8 cellular contexts compared by ENCODE assay signal in the genomic region with DNA sequence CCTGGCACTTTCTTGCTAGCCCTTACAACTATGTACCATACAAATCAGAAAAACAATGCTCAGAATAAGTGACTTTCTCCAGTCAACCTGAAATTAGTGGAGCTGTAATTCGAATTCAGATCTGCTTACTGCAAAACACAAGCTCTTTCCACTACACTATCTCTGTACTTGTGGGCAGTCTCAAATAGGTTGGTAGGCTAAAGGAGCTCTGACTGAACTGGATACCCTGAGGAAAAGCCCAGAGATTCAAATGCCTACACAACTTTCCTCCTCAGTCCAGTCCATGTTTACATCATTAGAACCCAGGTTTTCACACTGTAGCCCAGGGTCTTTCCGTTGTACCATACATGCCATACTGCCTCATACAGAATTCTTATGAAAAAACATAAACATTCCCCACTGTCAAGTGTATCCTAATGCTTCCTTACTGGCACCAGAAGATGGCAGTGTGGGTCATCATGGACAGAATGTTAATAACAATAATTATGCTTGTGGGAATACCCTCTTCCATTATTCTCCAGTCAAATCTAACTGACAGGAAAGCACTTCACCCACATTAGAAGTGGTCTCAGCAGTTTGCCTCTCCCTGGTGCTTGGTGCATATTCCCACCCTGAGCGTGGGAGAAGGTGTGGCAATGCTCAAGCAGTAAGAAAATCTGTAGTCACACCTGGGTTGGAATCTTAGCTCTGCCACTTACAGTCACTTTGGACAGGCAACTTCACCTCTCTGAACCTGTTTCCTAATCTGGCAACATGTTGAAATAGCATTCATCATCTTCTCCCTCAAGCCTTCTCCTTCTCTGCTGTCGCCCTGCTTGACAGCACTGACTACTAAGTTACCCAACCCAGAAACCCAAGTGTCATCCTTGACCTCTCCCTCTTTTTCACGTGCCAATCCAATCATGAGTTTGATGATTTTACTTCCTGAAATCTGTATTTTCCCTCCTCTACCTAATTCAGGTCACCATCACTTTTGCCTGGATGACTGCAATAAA. TPM values are rescaled to one million over a fixed set of nuclear protein-coding genes. Genes with fewer than 3 reads are reported as not detected.
DNase-seq lines count a peak whose midpoint lies in the region; ATAC-seq and TF ChIP-seq lines count a peak whose summit lies in the region.

No MANE protein-coding gene starts in this region.

- no peaks in the 10 kb centered on the region for H3K9me2 ChIP-seq in MM.1S (replicated peaks; ENCODE audit: insufficient read depth, low read length)

- no peak overlapping the region for H3K4me3 ChIP-seq in MM.1S (ENCODE audit: low read length)

- no peaks in the 10 kb centered on the region for H3K36me3 ChIP-seq in MM.1S (replicated peaks; ENCODE audit: insufficient read depth, low read length)

- TF ChIP-seq CTCF in MM.1S (IDR thresholded peaks at IDR 0.05; ENCODE audit: low read length), result peak; percentile 74
- peak; percentile 80 for TF ChIP-seq CTCF in RWPE1 (conservative IDR thresholded peaks at IDR 0.05; ENCODE audit: low read depth)

- CTCF ChIA-PET in RWPE1 (lab: Yijun Ruan, JAX), result interaction anchor here (0.6 to 1.7 kb wide), 10 partner anchors 26 to 369 kb away, joined by 3 to 5 read pairs (median 3); no protein-coding TSS in a partner anchor

- H2AFZ ChIP-seq in MM.1S (ENCODE audit: low read length), result no peak overlapping the region

- DNase-seq in SKM-1 treated with dmso at 0.1 percent for 144 hours (lab: John Stamatoyannopoulos, UW; ENCODE audit: unreplicated experiment) (peak; percentile 31), SKM-1 (lab: John Stamatoyannopoulos, UW; ENCODE audit: unreplicated experiment) (no peak), MM.1S (peak; percentile 46), RWPE1 (ENCODE audit: low spot score) (peak; percentile 69), dermis microvascular lymphatic vessel endothelial cell (ENCODE audit: low read depth in 2 of 2) (peak; percentile 77 to 85), memory B cell (ENCODE audit: low spot score in 2 of 2) (peak in 1 of 2 donors; percentile 14), islet precursor cell (no peak)

- H3K4me2 ChIP-seq in MM.1S (ENCODE audit: low read depth, low read length), result no peak overlapping the region

- H3K9me3 ChIP-seq in MM.1S (replicated peaks; ENCODE audit: insufficient read depth, low read length), result no peaks in the 10 kb centered on the region

- H3K36me3 Mint-ChIP-seq in memory B cell, result no peaks in the 10 kb centered on the region

- no peaks in the 10 kb centered on the region for H3F3A ChIP-seq in MM.1S (ENCODE audit: insufficient read depth, low read length)

- POLR2A ChIA-PET in RWPE1 (lab: Yijun Ruan, JAX; ENCODE audit: low non-redundant PET), result interaction anchor here (0.5 to 0.6 kb wide), 2 partner anchors 10 to 224 kb away, joined by 3 to 9 read pairs; no protein-coding TSS in a partner anchor

- H3K9ac ChIP-seq in MM.1S (ENCODE audit: low read length), result no peak overlapping the region

- ATAC-seq in memory B cell (ENCODE audit: low read depth) (peak; percentile 43), HG02763 (IDR thresholded peaks at IDR 0.05; ENCODE audit: unreplicated experiment) (no peak)

- no peaks in the 10 kb centered on the region for H3K9me3 Mint-ChIP-seq in memory B cell

- no peak overlapping the region for H3K27ac Mint-ChIP-seq in memory B cell

- no peaks in the 10 kb centered on the region for H3K4me1 ChIP-seq in MM.1S (ENCODE audit: low read length)

- no peaks in the 10 kb centered on the region for H4K20me1 ChIP-seq in MM.1S (ENCODE audit: insufficient read depth, low read length)

- H3K27me3 Mint-ChIP-seq in memory B cell, result peaks cover 19% of the 10 kb centered on the region

- no peaks in the 10 kb centered on the region for H3K79me2 ChIP-seq in MM.1S (ENCODE audit: low read length)

- no peak overlapping the region for H3K27ac ChIP-seq in MM.1S (ENCODE audit: low read length)
- H3K27ac ChIP-seq in RWPE1, result no peak overlapping the region

- no peaks in the 10 kb centered on the region for H3K4me1 Mint-ChIP-seq in memory B cell

- no peaks in the 10 kb centered on the region for H3K27me3 ChIP-seq in MM.1S (replicated peaks; ENCODE audit: insufficient read depth, low read length)

- H3K4me3 Mint-ChIP-seq in memory B cell, result no peak overlapping the region

RNA-seq across cellular contexts. Expression of gene ZFYVE9, which starts 14.4 kb away (rescaled TPM):
- 21.7 and 30.7 TPM in 2 replicates for total RNA-seq in dermis microvascular lymphatic vessel endothelial cell

Comparison
In these comparisons a context has a peak if more than half of its experiments do, and no peak if none do; other contexts are left out.
1. DNase-seq: peak in SKM-1 treated with dmso at 0.1 percent for 144 hours (single experiment), MM.1S (single experiment), RWPE1 (single experiment) and dermis microvascular lymphatic vessel endothelial cell (2 of 2); none in SKM-1 (single experiment) and islet precursor cell (single experiment).